21 cellular contexts compared by ENCODE assay signal in genomic region chr12:113452458-113452857, GRCh38. TPM values are rescaled to one million over a fixed set of nuclear protein-coding genes. Genes with fewer than 3 reads are reported as not detected.
DNase-seq lines count a peak whose midpoint lies in the region; ATAC-seq, FAIRE-seq and TF ChIP-seq lines count a peak whose summit lies in the region.
"Had no signal": no experiment of that assay in that cellular context is flagged by ENCODE, and none has a peak within 500 bp of the region (broad histone marks: within the 10 kb centered on the region; RNA-seq: fewer than 3 reads in every experiment).

No MANE protein-coding gene starts in this region.

- TF ChIP-seq RAD21 in A549 (conservative IDR thresholded peaks at IDR 0.05 in 1 of 2, IDR thresholded peaks at IDR 0.05 in 1 of 2) (no peak), GM12878 (IDR thresholded peaks at IDR 0.05; ENCODE audit: insufficient read depth, low read depth, low read length) (no peak)

- no peak for FAIRE-seq in A549 (lab: Jason Lieb, UNC)
- FAIRE-seq in GM12878 (lab: Jason Lieb, UNC), result no peak
- FAIRE-seq: GM12892, GM19239, H54 had no signal

- in situ Hi-C loops in GM12878 (cut with MboI), result no loop called here

- no peaks in the 10 kb centered on the region for H3K27me3 ChIP-seq in GM12878 (replicated peaks in 1 of 2; ENCODE audit: control insufficient read depth in 2 of 2, insufficient read depth in 2 of 2, low read length in 1 of 2)

- H3K4me1 ChIP-seq in A549, result no peaks in the 10 kb centered on the region
- no peaks in the 10 kb centered on the region for H3K4me1 ChIP-seq in GM12878 (ENCODE audit: control insufficient read depth, insufficient read depth, low read length)
- H3K4me1 ChIP-seq: HAP-1 had no signal

- no peaks in the 10 kb centered on the region for H3K36me3 ChIP-seq in GM12878 (ENCODE audit: control insufficient read depth in 2 of 2, insufficient read depth in 2 of 2, low read length in 1 of 2)
- H3K36me3 ChIP-seq: HAP-1 had no signal

- H3K27ac ChIP-seq in A549 (no peak overlapping the region), GM12878 (ENCODE audit: control insufficient read depth, insufficient read depth) (no peak overlapping the region)

- TF ChIP-seq POLR2A in A549 (IDR thresholded peaks at IDR 0.05; ENCODE audit: low read length), result no peak
- no peak for TF ChIP-seq POLR2A in GM12878 (IDR thresholded peaks at IDR 0.05; ENCODE audit: low read depth, low read length)

- POLR2A ChIA-PET in A549 (lab: Yijun Ruan, JAX) (no interaction called here), GM12878 (lab: Charles Lee) (no interaction called here)

- H3K4me2 ChIP-seq in A549 (no peak overlapping the region), GM12878 (ENCODE audit: control insufficient read depth, insufficient read depth) (no peak overlapping the region)
- H3K4me2 ChIP-seq: GM23338 had no signal

- CTCF ChIA-PET in A549 (lab: Yijun Ruan, JAX) (interaction anchor here (0.6 to 2.7 kb wide), 4 partner anchors 10 to 461 kb away, joined by 3 to 16 read pairs (median 4); no protein-coding TSS in a partner anchor), GM12878 (lab: Yijun Ruan, JAX) (interaction anchor here (2.0 kb wide), 1 partner anchor 10 kb away, joined by 9 read pairs; no protein-coding TSS in a partner anchor)

- BruUV-seq in GM12878 (replicated peaks; lab: Mats Ljungman, UMichigan), result no TSS peak

- ATAC-seq in A549 (no peak), GM12878 (no peak), GM18867 (IDR thresholded peaks at IDR 0.05; ENCODE audit: unreplicated experiment) (no peak)

- no peaks in the 10 kb centered on the region for H3K79me2 ChIP-seq in GM12878 (ENCODE audit: control insufficient read depth, insufficient read depth, low read length)

- no peaks in the 10 kb centered on the region for H4K20me1 ChIP-seq in GM12878 (ENCODE audit: control insufficient read depth, insufficient read depth)

- TF ChIP-seq CTCF in A549 (IDR thresholded peaks at IDR 0.05), result no peak
- no peak for TF ChIP-seq CTCF in GM12878 (IDR thresholded peaks at IDR 0.05 in 2 of 3, conservative IDR thresholded peaks at IDR 0.05 in 1 of 3; ENCODE audit: control insufficient read depth in 2 of 3, extremely low read depth in 1 of 3, insufficient read depth in 1 of 3, low read depth in 3 of 3, low read length in 3 of 3)

- RAD21 ChIA-PET in GM12878 (lab: Charles Lee; ENCODE audit: unreplicated experiment), result no interaction called here

- DNase-seq in A549 (ENCODE audit: low read depth in 1 of 2, low spot score in 1 of 2) (no peak), GM12878 (ENCODE audit: low read depth, low spot score) (no peak), posterior vena cava (ENCODE audit: low spot score) (peak; percentile 13)
- DNase-seq in stimulated activated CD4-positive, alpha-beta T cell treated with anti-CD3 and anti-CD28 coated beads, Interleukin-1b, Interleukin-23, amount 100 ng/mL, for 48 hours, result no peak
- DNase-seq: 8988T; C1 segment of cervical spinal cord; Calu3; CD4-positive, alpha-beta memory T cell; COR-L47; DMS79 treated with DMSO at 0.1 percent for 48 hours; GF-D8 had no signal

- SMC1A ChIA-PET in GM12878 (lab: Charles Lee; ENCODE audit: uncharacterized antibody, unreplicated experiment), result interaction anchor here (0.7 kb wide), 1 partner anchor 465 kb away, joined by 3 read pairs; no protein-coding TSS in a partner anchor

- WGBS in A549 (ENCODE audit: missing lambda C conversion rate), result 46% methylated on average over 2 of the region's 2 CpGs
- 27% methylated on average over 2 of the region's 2 CpGs for WGBS in GM12878 (ENCODE audit: insufficient coverage, insufficient replicate concordance, low lambda C conversion rate, missing lambda C conversion rate)

- H3K9me3 ChIP-seq in A549 (no peaks in the 10 kb centered on the region), GM12878 (replicated peaks; ENCODE audit: control insufficient read depth, insufficient read depth, low read length) (no peaks in the 10 kb centered on the region)
- H3K9me3 ChIP-seq: HAP-1 had no signal

- no peak overlapping the region for H2AFZ ChIP-seq in GM12878 (ENCODE audit: control insufficient read depth, low read depth, low read length)
- H2AFZ ChIP-seq: GM23338 had no signal

- intact Hi-C loops in GM12878 (cut with micrococcal nuclease; ENCODE audit: unreplicated experiment), result no loop called here
- intact Hi-C loops in posterior vena cava (cut with DNase I), result no loop called here

- no peak for TF ChIP-seq EP300 in A549 (IDR thresholded peaks at IDR 0.05)
- no peak for TF ChIP-seq EP300 in GM12878 (IDR thresholded peaks at IDR 0.05; ENCODE audit: borderline replicate concordance in 1 of 2, control insufficient read depth in 1 of 2, low read depth in 2 of 2, low read length in 2 of 2)

- no peak overlapping the region for H3K9ac ChIP-seq in GM12878 (ENCODE audit: control insufficient read depth, insufficient read depth, low read length)

- H3K4me3 ChIP-seq in A549 (no peak overlapping the region), GM12878 (no peak overlapping the region)
- H3K4me3 ChIP-seq: GM23338, HAP-1 had no signal

RNA-seq across cellular contexts. Expression of gene LHX5, which starts 19.2 kb away (rescaled TPM):
- polyA plus RNA-seq in A549 (2011; rRNA removed) (not detected in 2 replicates), A549 (2017; fragmentation: RNase III; extraction: RNeasy Plus Mini Kit Qiagen cat#74134 plus additional on column Dnase treatment) (not detected in 3 replicates), GM12878 (2011; rRNA removed) (0.03 TPM in 1 of 2 replicates, not detected in the other), GM12878 (2014; fragmentation: Illumina TruSeq; extraction: Trizol) (not detected in 2 replicates), GM12878 (2014; fragmentation: Nextera tagmentation; extraction: Ambion mirVana) (not detected), GM12878 (2014; rRNA removed) (not detected in 2 replicates), GM12878 (2016; fragmentation: Nextera tagmentation; extraction: Ambion mirVana) (not detected)
- polyA plus RNA-seq in A549 (2012; cell fraction: cytosol; rRNA removed), result not detected in 2 replicates
- 0.01 TPM in 1 of 2 replicates, not detected in the other for polyA plus RNA-seq in A549 (2012; cell fraction: nucleus; rRNA removed)
- polyA minus RNA-seq in A549 (2011; rRNA and poly(A)+ RNA removed), result not detected in 2 replicates
- not detected in 2 replicates for total RNA-seq in GM12878 (2013; cell fraction: nucleolus; rRNA removed)
- total RNA-seq in GM12878 (2014; rRNA removed) (not detected in 2 replicates), GM12878 (2014; rRNA removed; fragmentation: Illumina TruSeq; extraction: Trizol) (not detected in 2 replicates), GM12878 (2021) (not detected in 2 replicates), posterior vena cava (not detected)
- not detected for polyA plus RNA-seq in GM12878 (2011; ENCODE audit: low read depth)
- polyA plus RNA-seq in GM12878 (2011; cell fraction: cytosol; rRNA removed), result 0.01 and 0.05 TPM in 2 replicates
- polyA plus RNA-seq in GM12878 (2011; cell fraction: nucleus; rRNA removed), result 0.03 TPM in 1 of 2 replicates, not detected in the other
- polyA plus RNA-seq in GM12878 (2012), result not detected in 2 replicates
- not detected in 2 replicates for polyA minus RNA-seq in GM12878 (2011; rRNA and poly(A)+ RNA removed)
- not detected in 2 replicates for polyA minus RNA-seq in GM12878 (2011; cell fraction: cytosol; rRNA and poly(A)+ RNA removed)
- not detected in 2 replicates for polyA minus RNA-seq in GM12878 (2011; cell fraction: nucleus; rRNA and poly(A)+ RNA removed)
- total RNA-seq: A673; Calu3; CD4-positive, alpha-beta memory T cell; G401; GM23338 had no signal
- polyA plus RNA-seq: BJ; CD4-positive, alpha-beta memory T cell had no signal

RNA-seq across cellular contexts. Expression of gene SDSL, which starts 30.3 kb away (rescaled TPM):
- polyA plus RNA-seq in A549 (2011; rRNA removed), result 21.0 and 22.0 TPM in 2 replicates
- polyA plus RNA-seq in A549 (2012; cell fraction: cytosol; rRNA removed), result 45.0 and 55.4 TPM in 2 replicates
- polyA plus RNA-seq in A549 (2012; cell fraction: nucleus; rRNA removed), result 41.1 and 51.2 TPM in 2 replicates
- 26.3 to 28.0 TPM (median 26.7 TPM) in 3 replicates for polyA plus RNA-seq in A549 (2017; fragmentation: RNase III; extraction: RNeasy Plus Mini Kit Qiagen cat#74134 plus additional on column Dnase treatment)
- 10.7 and 18.6 TPM in 2 replicates for polyA minus RNA-seq in A549 (2011; rRNA and poly(A)+ RNA removed)
- total RNA-seq in GM12878 (2013; cell fraction: nucleolus; rRNA removed), result not detected in 2 replicates
- 1.2 and 1.6 TPM in 2 replicates for total RNA-seq in GM12878 (2014; rRNA removed)
- 0.27 and 1.2 TPM in 2 replicates for total RNA-seq in GM12878 (2014; rRNA removed; fragmentation: Illumina TruSeq; extraction: Trizol)
- 1.3 and 1.5 TPM in 2 replicates for total RNA-seq in GM12878 (2021)
- polyA plus RNA-seq in GM12878 (2011; ENCODE audit: low read depth), result 0.37 TPM
- 0.65 and 1.7 TPM in 2 replicates for polyA plus RNA-seq in GM12878 (2011; rRNA removed)
- 3.4 and 5.9 TPM in 2 replicates for polyA plus RNA-seq in GM12878 (2011; cell fraction: cytosol; rRNA removed)
- 1.5 and 2.4 TPM in 2 replicates for polyA plus RNA-seq in GM12878 (2011; cell fraction: nucleus; rRNA removed)
- polyA plus RNA-seq in GM12878 (2012), result 0.68 and 0.91 TPM in 2 replicates
- 0.25 TPM in 1 of 2 replicates, not detected in the other for polyA plus RNA-seq in GM12878 (2014; fragmentation: Illumina TruSeq; extraction: Trizol)
- polyA plus RNA-seq in GM12878 (2014; fragmentation: Nextera tagmentation; extraction: Ambion mirVana), result under 1 TPM; 0.18 to 0.49 TPM
- 0.72 and 1.2 TPM in 2 replicates for polyA plus RNA-seq in GM12878 (2014; rRNA removed)
- polyA plus RNA-seq in GM12878 (2016; fragmentation: Nextera tagmentation; extraction: Ambion mirVana), result 1 to 10 TPM; 4.1 to 4.4 TPM
- polyA minus RNA-seq in GM12878 (2011; rRNA and poly(A)+ RNA removed), result 0.59 and 1.4 TPM in 2 replicates
- 1.5 and 2.1 TPM in 2 replicates for polyA minus RNA-seq in GM12878 (2011; cell fraction: cytosol; rRNA and poly(A)+ RNA removed)
- polyA minus RNA-seq in GM12878 (2011; cell fraction: nucleus; rRNA and poly(A)+ RNA removed), result 1.6 and 1.9 TPM in 2 replicates
- total RNA-seq in posterior vena cava, result 1 to 10 TPM; 1.1 to 5.5 TPM
- total RNA-seq: GM23338 had no signal
- polyA plus RNA-seq: CD4-positive, alpha-beta memory T cell; GM23338 had no signal

RNA-seq across cellular contexts. Expression of gene SDS, which starts 48.8 kb away (rescaled TPM):
- polyA plus RNA-seq in A549 (2011; rRNA removed) (3.7 and 3.9 TPM in 2 replicates), A549 (2017; fragmentation: RNase III; extraction: RNeasy Plus Mini Kit Qiagen cat#74134 plus additional on column Dnase treatment) (5.4 to 7.3 TPM (median 6.5 TPM) in 3 replicates), GM12878 (2011; rRNA removed) (not detected in 2 replicates), GM12878 (2014; fragmentation: Illumina TruSeq; extraction: Trizol) (not detected in 2 replicates), GM12878 (2014; fragmentation: Nextera tagmentation; extraction: Ambion mirVana) (not detected), GM12878 (2014; rRNA removed) (not detected in 2 replicates), GM12878 (2016; fragmentation: Nextera tagmentation; extraction: Ambion mirVana) (not detected)
- polyA plus RNA-seq in A549 (2012; cell fraction: cytosol; rRNA removed), result 6.4 and 8.1 TPM in 2 replicates
- polyA plus RNA-seq in A549 (2012; cell fraction: nucleus; rRNA removed), result 10.0 and 10.8 TPM in 2 replicates
- polyA minus RNA-seq in A549 (2011; rRNA and poly(A)+ RNA removed), result 3.8 and 4.2 TPM in 2 replicates
- not detected in 2 replicates for total RNA-seq in GM12878 (2013; cell fraction: nucleolus; rRNA removed)
- total RNA-seq in GM12878 (2014; rRNA removed) (not detected in 2 replicates), GM12878 (2014; rRNA removed; fragmentation: Illumina TruSeq; extraction: Trizol) (not detected in 2 replicates), GM12878 (2021) (0.18 TPM in 1 of 2 replicates, not detected in the other), posterior vena cava (under 1 TPM; 0.62 to 0.83 TPM)
- polyA plus RNA-seq in GM12878 (2011; ENCODE audit: low read depth), result not detected
- polyA plus RNA-seq in GM12878 (2011; cell fraction: cytosol; rRNA removed), result not detected in 2 replicates
- not detected in 2 replicates for polyA plus RNA-seq in GM12878 (2011; cell fraction: nucleus; rRNA removed)
- polyA plus RNA-seq in GM12878 (2012), result 0.07 and 0.12 TPM in 2 replicates
- not detected in 2 replicates for polyA minus RNA-seq in GM12878 (2011; rRNA and poly(A)+ RNA removed)
- not detected in 2 replicates for polyA minus RNA-seq in GM12878 (2011; cell fraction: cytosol; rRNA and poly(A)+ RNA removed)
- polyA minus RNA-seq in GM12878 (2011; cell fraction: nucleus; rRNA and poly(A)+ RNA removed), result not detected in 2 replicates
- total RNA-seq: A673, Daoy, GM23338 had no signal
- polyA plus RNA-seq: BJ; CD4-positive, alpha-beta memory T cell had no signal

Comparison
In these comparisons a context has a peak if more than half of its experiments do, and no peak if none do; other contexts are left out.
1. Of the 24 proteins assayed by ChIP-seq in both GM12878 and A549: peak only in GM12878: none; only in A549: KDM1A; in both: none; in neither: 23.